Comparison of ENCODE assay signal across 8 cellular contexts in genomic region chr17:50426814-50427787, GRCh38. TPM values are rescaled to one million over a fixed set of nuclear protein-coding genes. Genes with fewer than 3 reads are reported as not detected.
A peak's percentile ranks its signal among the peaks of the same experiment; 100 is the strongest.
DNase-seq lines count a peak whose midpoint lies in the region; ATAC-seq and TF ChIP-seq lines count a peak whose summit lies in the region.

No MANE protein-coding gene starts in this region.

- DNase-seq in stimulated activated CD4-positive, alpha-beta T cell treated with anti-CD3 and anti-CD28 coated beads, Interleukin-15, amount 100 ng/mL, for 24 hours: peak; percentile 14
- DNase-seq in stimulated activated CD4-positive, alpha-beta T cell treated with anti-CD3 and anti-CD28 coated beads, Interleukin-12 subunit alpha, Interleukin-12 subunit beta, amount 100 ng/mL, for 4 hours: no peak
- DNase-seq in MG63: peak; percentile 33
- peak; percentile 49 for DNase-seq in activated T-cell treated with anti-CD3 and anti-CD28 coated beads, Interleukin-2, amount 50 U/mL, for 48 hours
- DNase-seq in osteoblast (ENCODE audit: insufficient read length, low spot score, missing footprints): peak; percentile 92
- no peak for DNase-seq in NCI-H446 (lab: John Stamatoyannopoulos, UW)

- 26% methylated on average over 3 of the region's 4 CpGs; no CpG with 5 or more reads in 1 of the 2 donors for WGBS in gastroesophageal sphincter (ENCODE audit: low coverage in 1 of 2), 2 donors

- ATAC-seq in gastroesophageal sphincter (no peak), HG03139 (IDR thresholded peaks at IDR 0.05; ENCODE audit: unreplicated experiment) (no peak)

- no peak for TF ChIP-seq POLR2A in gastroesophageal sphincter (IDR thresholded peaks at IDR 0.05)

- H3K36me3 ChIP-seq in MG63 (no peaks in the 10 kb centered on the region; the same call in 1 of the 2 replicates), gastroesophageal sphincter (no peaks in the 10 kb centered on the region), osteoblast (ENCODE audit: insufficient read depth, low read length) (no peaks in the 10 kb centered on the region)

- H3K4me1 ChIP-seq in gastroesophageal sphincter: peaks cover 0 to 49% (median 10%) of the 10 kb centered on the region in 3 donors
- peaks cover 40% of the 10 kb centered on the region for H3K4me1 ChIP-seq in osteoblast (ENCODE audit: insufficient read depth, low read length)

- H3K4me2 ChIP-seq in osteoblast (ENCODE audit: insufficient read depth, low read length): peak overlapping the region; percentile 93

- TF ChIP-seq CTCF in gastroesophageal sphincter (IDR thresholded peaks at IDR 0.05) (no peak), osteoblast (IDR thresholded peaks at IDR 0.05; ENCODE audit: extremely low read depth, low read depth, low read length) (peak; percentile 30)

- peaks cover 9% of the 10 kb centered on the region for H4K20me1 ChIP-seq in osteoblast (ENCODE audit: insufficient read depth, low read length)

- TF ChIP-seq EP300 in gastroesophageal sphincter (IDR thresholded peaks at IDR 0.05): no peak

- H3K9me3 ChIP-seq in MG63 (no peaks in the 10 kb centered on the region), gastroesophageal sphincter (no peaks in the 10 kb centered on the region), osteoblast (ENCODE audit: low read depth, low read length) (no peaks in the 10 kb centered on the region)

- H3K27me3 ChIP-seq in MG63: no peaks in the 10 kb centered on the region
- no peaks in the 10 kb centered on the region for H3K27me3 ChIP-seq in gastroesophageal sphincter
- no peaks in the 10 kb centered on the region for H3K27me3 ChIP-seq in osteoblast (ENCODE audit: insufficient read depth, low read length)

- H3K79me2 ChIP-seq in osteoblast (ENCODE audit: insufficient read depth, low read length): peaks cover 39% of the 10 kb centered on the region

- H3K4me3 ChIP-seq in MG63: peak overlapping the region; percentile 64
- H3K4me3 ChIP-seq in gastroesophageal sphincter: peak overlapping the region; percentile 77 to 80
- H3K4me3 ChIP-seq in osteoblast (ENCODE audit: insufficient read depth, low read length): peak overlapping the region; percentile 77

- H3K27ac ChIP-seq in gastroesophageal sphincter: peak overlapping the region; percentile 55 to 86 (median 82)
- H3K27ac ChIP-seq in osteoblast (ENCODE audit: low read depth, low read length): peak overlapping the region; percentile 43

- peak overlapping the region; percentile 21 for H2AFZ ChIP-seq in osteoblast (ENCODE audit: low read length)

RNA-seq across cellular contexts. Expression of gene ACSF2, which starts 1.1 kb away (rescaled TPM):
- 8.9 and 24.5 TPM in 2 replicates for total RNA-seq in MG63 (2014; rRNA removed; shearing (Covaris generic); ENCODE audit: low replicate concordance)
- total RNA-seq in gastroesophageal sphincter (10 to 100 TPM; 11.5 to 23.3 (median 16.1) TPM), osteoblast (60.1 and 63.0 TPM in 2 replicates)

RNA-seq across cellular contexts. Expression of gene LRRC59, which starts 29.8 kb away (rescaled TPM):
- 365 and 417 TPM in 2 replicates for total RNA-seq in MG63 (2014; rRNA removed; shearing (Covaris generic); ENCODE audit: low replicate concordance)
- total RNA-seq in gastroesophageal sphincter (10 to 100 TPM; 34.4 to 76.6 (median 50.3) TPM), osteoblast (121 and 125 TPM in 2 replicates)

RNA-seq across cellular contexts. Expression of gene CHAD, which starts 41.6 kb away (rescaled TPM):
- not detected in 2 replicates for total RNA-seq in MG63 (2014; rRNA removed; shearing (Covaris generic); ENCODE audit: low replicate concordance)
- total RNA-seq in gastroesophageal sphincter: not detected
- total RNA-seq in osteoblast: not detected in 2 replicates

RNA-seq across cellular contexts. Expression of gene RSAD1, which starts 51.6 kb away (rescaled TPM):
- 53.6 and 69.2 TPM in 2 replicates for total RNA-seq in MG63 (2014; rRNA removed; shearing (Covaris generic); ENCODE audit: low replicate concordance)
- total RNA-seq in gastroesophageal sphincter (10 to 100 TPM; 10.7 to 26.3 (median 21.3) TPM), osteoblast (23.9 and 26.5 TPM in 2 replicates)

RNA-seq across cellular contexts. Expression of gene EME1, which starts 54.1 kb away (rescaled TPM):
- total RNA-seq in MG63 (2014; rRNA removed; shearing (Covaris generic); ENCODE audit: low replicate concordance): 6.3 and 9.5 TPM in 2 replicates
- total RNA-seq in gastroesophageal sphincter (under 1 TPM in 1 of 4 donors, not detected in 3; 0.54 TPM), osteoblast (0.59 and 0.72 TPM in 2 replicates)

Comparison
In these comparisons a context has a peak if more than half of its experiments do, and no peak if none do; other contexts are left out.
1. DNase-seq: peak in stimulated activated CD4-positive, alpha-beta T cell treated with anti-CD3 and anti-CD28 coated beads, Interleukin-15, amount 100 ng/mL, for 24 hours (single experiment), MG63 (single experiment), activated T-cell treated with anti-CD3 and anti-CD28 coated beads, Interleukin-2, amount 50 U/mL, for 48 hours (2 of 2) and osteoblast (single experiment); none in stimulated activated CD4-positive, alpha-beta T cell treated with anti-CD3 and anti-CD28 coated beads, Interleukin-12 subunit alpha, Interleukin-12 subunit beta, amount 100 ng/mL, for 4 hours (single experiment) and NCI-H446 (0 of 2).
2. Peak in every context shown above with its lines, with median percentiles within 50 percentile points of each other: H3K4me3 ChIP-seq.